In genomic region chr20:46010491-46011405, GRCh38 we compare ENCODE assay signal across 1 cellular context.
TF ChIP-seq lines count a peak whose summit lies in the region.

No MANE protein-coding gene starts in this region.

TF ChIP-seq in GM23338, 12 proteins besides CTCF, POLR2A, EP300 and RAD21 (continued from another document):
- TF ChIP-seq, protein P1, sequence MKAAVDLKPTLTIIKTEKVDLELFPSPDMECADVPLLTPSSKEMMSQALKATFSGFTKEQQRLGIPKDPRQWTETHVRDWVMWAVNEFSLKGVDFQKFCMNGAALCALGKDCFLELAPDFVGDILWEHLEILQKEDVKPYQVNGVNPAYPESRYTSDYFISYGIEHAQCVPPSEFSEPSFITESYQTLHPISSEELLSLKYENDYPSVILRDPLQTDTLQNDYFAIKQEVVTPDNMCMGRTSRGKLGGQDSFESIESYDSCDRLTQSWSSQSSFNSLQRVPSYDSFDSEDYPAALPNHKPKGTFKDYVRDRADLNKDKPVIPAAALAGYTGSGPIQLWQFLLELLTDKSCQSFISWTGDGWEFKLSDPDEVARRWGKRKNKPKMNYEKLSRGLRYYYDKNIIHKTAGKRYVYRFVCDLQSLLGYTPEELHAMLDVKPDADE (IDR thresholded peaks at IDR 0.05) = no peak
